Comparison of ENCODE assay signal across 24 cellular contexts in the genomic region with DNA sequence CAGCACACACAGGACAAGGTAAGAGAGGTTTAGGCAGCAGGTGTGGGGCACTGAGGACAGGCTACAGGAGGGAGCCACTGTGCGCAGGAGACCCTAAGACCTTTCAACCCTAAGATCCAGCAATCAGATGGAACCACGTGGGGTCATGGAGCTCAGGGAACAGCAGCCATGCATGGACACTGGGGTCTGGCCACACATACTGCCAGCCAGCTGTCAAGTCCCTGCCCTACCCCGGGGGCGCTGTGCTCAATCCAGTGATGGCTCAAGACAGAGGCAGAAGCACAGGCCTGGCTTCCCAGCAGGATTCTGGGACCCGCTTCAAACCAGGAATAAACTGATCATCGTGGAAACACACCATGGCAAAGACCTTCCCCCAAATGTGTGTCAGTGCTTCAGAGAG. TPM values are rescaled to one million over a fixed set of nuclear protein-coding genes. Genes with fewer than 3 reads are reported as not detected.
"Had no signal": no experiment of that assay in that cellular context is flagged by ENCODE, and none has a peak within 500 bp of the region (broad histone marks: within the 10 kb centered on the region; RNA-seq: fewer than 3 reads in every experiment).

No MANE protein-coding gene starts in this region.

- ATAC-seq: activated T-cell treated with anti-CD3 and anti-CD28 coated beads, Interleukin-2, amount 50 U/mL, for 4 hours; heart left ventricle; left ventricle myocardium superior; natural killer cell treated with Interleukin-12 subunit alpha and Interleukin-12 subunit beta and Interleukin-15 and Interleukin-18, amount 100 ng/mL, for 72 hours; upper lobe of right lung had no signal

- DNase-seq: activated B cell treated with CpG ODN at 0.5 μM for 24 hours; activated CD4-positive, alpha-beta T cell treated with anti-CD3 and anti-CD28 coated beads for 4 hours; activated CD4-positive, alpha-beta T cell treated with anti-CD3 and anti-CD28 coated beads, Interleukin-2, amount 50 U/mL, for 48 hours; activated CD8-positive, alpha-beta memory T cell treated with anti-CD3 and anti-CD28 coated beads, Interleukin-2, amount 50 U/mL, for 48 hours; activated naive CD4-positive, alpha-beta T cell treated with anti-CD3 and anti-CD28 coated beads, Interleukin-2, amount 10 ng/mL, durations not matched to agents 7 days and 5 days; activated T-cell treated with anti-CD3 and anti-CD28 coated beads, Interleukin-2, amount 50 U/mL, for 4 hours; cortex of kidney; heart left ventricle; left ventricle myocardium superior; mammary epithelial cell; midbrain; occipital lobe; sigmoid colon; stimulated activated CD4-positive, alpha-beta T cell treated with anti-CD3 and anti-CD28 coated beads, Interleukin-15, amount 100 ng/mL, for 24 hours; stimulated activated CD4-positive, alpha-beta T cell treated with anti-CD3 and anti-CD28 coated beads, Interleukin-2, amount 100 ng/mL, for 48 hours; stimulated activated naive CD4-positive, alpha-beta T cell treated with Interleukin-2 at 50 U/mL for 16 hours; T1000; upper lobe of right lung had no signal

- H3K4me2 ChIP-seq: smooth muscle cell had no signal

- H3K27ac ChIP-seq: ascending aorta, heart left ventricle, upper lobe of right lung had no signal

- H3K27ac Mint-ChIP-seq: activated B cell treated with CpG ODN at 0.5 μM for 24 hours; activated naive CD4-positive, alpha-beta T cell treated with anti-CD3 and anti-CD28 coated beads, Interleukin-2, amount 10 ng/mL, durations not matched to agents 7 days and 5 days; T-helper 1 cell treated with Interleukin-12 subunit alpha and Interleukin-12 subunit beta and Interleukin-4 antibody, amounts not matched to agents 30 μg/mL and 1 μg/mL, for 36 hours had no signal

- H3K9me3 ChIP-seq: ascending aorta, heart left ventricle, sigmoid colon, thoracic aorta, upper lobe of right lung had no signal

- H3K4me3 Mint-ChIP-seq: activated B cell treated with CpG ODN at 0.5 μM for 24 hours; activated naive CD4-positive, alpha-beta T cell treated with anti-CD3 and anti-CD28 coated beads, Interleukin-2, amount 10 ng/mL, durations not matched to agents 7 days and 5 days; activated T-cell treated with anti-CD3 and anti-CD28 coated beads, Interleukin-2, amount 50 U/mL, for 4 hours; natural killer cell treated with Interleukin-12 subunit alpha and Interleukin-12 subunit beta and Interleukin-15 and Interleukin-18, amount 100 ng/mL, for 72 hours; T-helper 1 cell treated with Interleukin-12 subunit alpha and Interleukin-12 subunit beta and Interleukin-4 antibody, amounts not matched to agents 30 μg/mL and 1 μg/mL, for 36 hours had no signal

- H3K27me3 Mint-ChIP-seq: activated B cell treated with CpG ODN at 0.5 μM for 24 hours; activated naive CD4-positive, alpha-beta T cell treated with anti-CD3 and anti-CD28 coated beads, Interleukin-2, amount 10 ng/mL, durations not matched to agents 7 days and 5 days; natural killer cell treated with Interleukin-12 subunit alpha and Interleukin-12 subunit beta and Interleukin-15 and Interleukin-18, amount 100 ng/mL, for 72 hours had no signal

- H3K4me3 ChIP-seq: ascending aorta, heart left ventricle, sigmoid colon, smooth muscle cell, thoracic aorta, upper lobe of right lung had no signal

- H3K9me3 Mint-ChIP-seq: activated B cell treated with CpG ODN at 0.5 μM for 24 hours; activated naive CD4-positive, alpha-beta T cell treated with anti-CD3 and anti-CD28 coated beads, Interleukin-2, amount 10 ng/mL, durations not matched to agents 7 days and 5 days; activated T-cell treated with anti-CD3 and anti-CD28 coated beads, Interleukin-2, amount 50 U/mL, for 4 hours; natural killer cell treated with Interleukin-12 subunit alpha and Interleukin-12 subunit beta and Interleukin-15 and Interleukin-18, amount 100 ng/mL, for 72 hours; T-helper 1 cell treated with Interleukin-12 subunit alpha and Interleukin-12 subunit beta and Interleukin-4 antibody, amounts not matched to agents 30 μg/mL and 1 μg/mL, for 36 hours had no signal

- H3K4me1 Mint-ChIP-seq: activated naive CD4-positive, alpha-beta T cell treated with anti-CD3 and anti-CD28 coated beads, Interleukin-2, amount 10 ng/mL, durations not matched to agents 7 days and 5 days had no signal

- H3K27me3 ChIP-seq: ascending aorta, heart left ventricle, sigmoid colon, upper lobe of right lung had no signal

RNA-seq across cellular contexts. Expression of a gene that starts 25.5 kb away (rescaled TPM):
- total RNA-seq: activated B cell treated with CpG ODN at 0.5 μM for 24 hours, ascending aorta, left ventricle myocardium superior, occipital lobe, sigmoid colon had no signal

RNA-seq across cellular contexts. Expression of a gene that starts 57.0 kb away (rescaled TPM):
- total RNA-seq: activated B cell treated with CpG ODN at 0.5 μM for 24 hours; activated CD8-positive, alpha-beta memory T cell treated with anti-CD3 and anti-CD28 coated beads for 36 hours; natural killer cell treated with Interleukin-12 subunit alpha and Interleukin-12 subunit beta and Interleukin-15 and Interleukin-18, amount 100 ng/mL, for 72 hours had no signal
